8 cellular contexts compared by ENCODE assay signal in the genomic region with DNA sequence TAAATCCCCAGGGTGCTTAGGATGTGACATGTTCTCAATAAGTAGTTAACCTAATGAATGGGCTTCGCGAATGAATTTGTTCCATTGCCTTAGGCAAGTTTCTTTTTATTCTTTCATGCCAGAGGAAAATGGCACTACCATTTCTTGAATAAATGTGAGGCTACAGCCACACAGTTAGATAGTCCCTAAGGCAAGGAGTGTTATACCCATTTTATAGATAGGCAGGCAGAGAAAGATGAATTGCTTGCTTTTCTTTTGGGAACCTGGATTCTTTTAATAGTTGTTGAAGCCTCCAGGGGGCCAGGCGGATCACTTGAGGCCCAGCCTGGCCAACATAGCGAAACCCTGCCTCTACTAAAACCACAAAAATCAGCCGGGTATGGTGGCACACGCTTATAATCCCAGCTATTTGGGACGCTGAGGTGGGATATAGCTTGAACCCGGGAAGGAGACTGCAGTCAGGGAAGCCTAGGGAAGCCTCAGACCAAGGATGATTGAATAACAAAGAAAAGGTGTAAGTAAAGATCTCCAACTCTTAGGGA. TPM values are rescaled to one million over a fixed set of nuclear protein-coding genes. Genes with fewer than 3 reads are reported as not detected.
DNase-seq lines count a peak whose midpoint lies in the region; ATAC-seq and TF ChIP-seq lines count a peak whose summit lies in the region.

No MANE protein-coding gene starts in this region.

- H3K4me3 ChIP-seq in thoracic aorta = peak overlapping the region; percentile 88

- TF ChIP-seq CTCF in thoracic aorta (IDR thresholded peaks at IDR 0.05) = no peak

- no peaks in the 10 kb centered on the region for H3K27me3 ChIP-seq in thoracic aorta (replicated peaks; ENCODE audit: insufficient read depth)

- peak overlapping the region; percentile 98 for H3K27ac Mint-ChIP-seq in activated CD4-positive, alpha-beta T cell treated with anti-CD3 and anti-CD28 coated beads, Interleukin-2, amount 10 ng/mL, durations not matched to agents 7 days and 5 days
- H3K27ac Mint-ChIP-seq in activated naive CD8-positive, alpha-beta T cell treated with anti-CD3 and anti-CD28 coated beads, Interleukin-2, amount 10 ng/mL, durations not matched to agents 7 days and 5 days = peak overlapping the region; percentile 99

- H3K9me3 Mint-ChIP-seq in activated CD4-positive, alpha-beta T cell treated with anti-CD3 and anti-CD28 coated beads, Interleukin-2, amount 10 ng/mL, durations not matched to agents 7 days and 5 days = no peaks in the 10 kb centered on the region
- H3K9me3 Mint-ChIP-seq in activated naive CD8-positive, alpha-beta T cell treated with anti-CD3 and anti-CD28 coated beads, Interleukin-2, amount 10 ng/mL, durations not matched to agents 7 days and 5 days = no peaks in the 10 kb centered on the region

- H3K27ac ChIP-seq in thoracic aorta = no peak overlapping the region

- peak overlapping the region; percentile 95 for H3K4me3 Mint-ChIP-seq in activated CD4-positive, alpha-beta T cell treated with anti-CD3 and anti-CD28 coated beads, Interleukin-2, amount 10 ng/mL, durations not matched to agents 7 days and 5 days
- H3K4me3 Mint-ChIP-seq in activated naive CD8-positive, alpha-beta T cell treated with anti-CD3 and anti-CD28 coated beads, Interleukin-2, amount 10 ng/mL, durations not matched to agents 7 days and 5 days = peak overlapping the region; percentile 100

- H3K9me3 ChIP-seq in thoracic aorta = no peaks in the 10 kb centered on the region

- H3K4me1 ChIP-seq in thoracic aorta (ENCODE audit: control insufficient read depth in 1 of 2, low read depth in 2 of 2) = peaks cover 9 to 20% of the 10 kb centered on the region in 2 donors

- no peaks in the 10 kb centered on the region for H3K27me3 Mint-ChIP-seq in activated CD4-positive, alpha-beta T cell treated with anti-CD3 and anti-CD28 coated beads, Interleukin-2, amount 10 ng/mL, durations not matched to agents 7 days and 5 days
- no peaks in the 10 kb centered on the region for H3K27me3 Mint-ChIP-seq in activated naive CD8-positive, alpha-beta T cell treated with anti-CD3 and anti-CD28 coated beads, Interleukin-2, amount 10 ng/mL, durations not matched to agents 7 days and 5 days

- POLR2A ChIA-PET in activated CD4-positive, alpha-beta T cell treated with anti-CD3 and anti-CD28 coated beads, Interleukin-2, amount 10 ng/mL, durations not matched to agents 7 days and 5 days (lab: Charles Lee) = no interaction called here
- POLR2A ChIA-PET in activated naive CD8-positive, alpha-beta T cell treated with anti-CD3 and anti-CD28 coated beads, Interleukin-2, amount 10 ng/mL, durations not matched to agents 7 days and 5 days (lab: Charles Lee) = interaction anchor here (1.4 to 2.1 kb wide), 3 partner anchors 26 to 60 kb away, joined by 5 to 36 read pairs (median 7); a partner anchor contains a TSS

- peaks cover 39% of the 10 kb centered on the region for H3K4me1 Mint-ChIP-seq in activated CD4-positive, alpha-beta T cell treated with anti-CD3 and anti-CD28 coated beads, Interleukin-2, amount 10 ng/mL, durations not matched to agents 7 days and 5 days
- peaks cover 27% of the 10 kb centered on the region for H3K4me1 Mint-ChIP-seq in activated naive CD8-positive, alpha-beta T cell treated with anti-CD3 and anti-CD28 coated beads, Interleukin-2, amount 10 ng/mL, durations not matched to agents 7 days and 5 days

- no peak for DNase-seq in activated CD4-positive, alpha-beta T cell treated with anti-CD3 and anti-CD28 coated beads, Interleukin-2, amount 10 ng/mL, durations not matched to agents 7 days and 5 days
- DNase-seq in activated CD4-positive, alpha-beta T cell treated with anti-CD3 and anti-CD28 coated beads for 4 hours = no peak
- no peak for DNase-seq in activated naive CD8-positive, alpha-beta T cell treated with anti-CD3 and anti-CD28 coated beads, Interleukin-2, amount 10 ng/mL, durations not matched to agents 7 days and 5 days
- DNase-seq in left kidney (ENCODE audit: low read depth, low spot score) (peak; percentile 20), thoracic aorta (ENCODE audit: low spot score) (no peak), NOMO-1 (lab: John Stamatoyannopoulos, UW; ENCODE audit: unreplicated experiment in 2 of 2) (no peak), retina (no peak), hippocampal formation (lab: John Stamatoyannopoulos, UW) (no peak)

- H3K36me3 Mint-ChIP-seq in activated CD4-positive, alpha-beta T cell treated with anti-CD3 and anti-CD28 coated beads, Interleukin-2, amount 10 ng/mL, durations not matched to agents 7 days and 5 days (ENCODE audit: low read depth) = peaks cover 56% of the 10 kb centered on the region
- H3K36me3 Mint-ChIP-seq in activated naive CD8-positive, alpha-beta T cell treated with anti-CD3 and anti-CD28 coated beads, Interleukin-2, amount 10 ng/mL, durations not matched to agents 7 days and 5 days = peaks cover 20% of the 10 kb centered on the region

- peaks cover 22% of the 10 kb centered on the region for H3K36me3 ChIP-seq in thoracic aorta

- CTCF ChIA-PET in activated CD4-positive, alpha-beta T cell treated with anti-CD3 and anti-CD28 coated beads, Interleukin-2, amount 10 ng/mL, durations not matched to agents 7 days and 5 days (lab: Charles Lee) = no interaction called here

- no peak for ATAC-seq in activated naive CD8-positive, alpha-beta T cell treated with anti-CD3 and anti-CD28 coated beads, Interleukin-2, amount 10 ng/mL, durations not matched to agents 7 days and 5 days (ENCODE audit: low read depth)
- no peak for ATAC-seq in thoracic aorta (ENCODE audit: insufficient number of reproducible peaks, low FRiP score, low read depth)

RNA-seq across cellular contexts. Expression of a gene that starts 0.9 kb away (rescaled TPM):
- 10 to 100 TPM; 29.1 to 34.0 TPM for total RNA-seq in activated CD4-positive, alpha-beta T cell treated with anti-CD3 and anti-CD28 coated beads, Interleukin-2, amount 10 ng/mL, durations not matched to agents 7 days and 5 days
- 10 to 100 TPM; 27.5 to 30.3 TPM for total RNA-seq in activated naive CD8-positive, alpha-beta T cell treated with anti-CD3 and anti-CD28 coated beads, Interleukin-2, amount 10 ng/mL, durations not matched to agents 7 days and 5 days
- 10 to 100 TPM in 1 of 2 donors, 1 to 10 TPM in 1; 6.3 to 12.6 TPM for total RNA-seq in thoracic aorta

RNA-seq across cellular contexts. Expression of a gene that starts 1.1 kb away (rescaled TPM):
- 100 to 1,000 TPM; 143 to 150 TPM for total RNA-seq in activated CD4-positive, alpha-beta T cell treated with anti-CD3 and anti-CD28 coated beads, Interleukin-2, amount 10 ng/mL, durations not matched to agents 7 days and 5 days
- 10 to 100 TPM; 97.6 to 97.7 TPM for total RNA-seq in activated naive CD8-positive, alpha-beta T cell treated with anti-CD3 and anti-CD28 coated beads, Interleukin-2, amount 10 ng/mL, durations not matched to agents 7 days and 5 days
- 10 to 100 TPM; 45.2 to 57.5 TPM for total RNA-seq in thoracic aorta

RNA-seq across cellular contexts. Expression of a gene that starts 22.2 kb away (rescaled TPM):
- 1 to 10 TPM; 5.4 to 7.7 TPM for total RNA-seq in activated CD4-positive, alpha-beta T cell treated with anti-CD3 and anti-CD28 coated beads, Interleukin-2, amount 10 ng/mL, durations not matched to agents 7 days and 5 days
- total RNA-seq in activated naive CD8-positive, alpha-beta T cell treated with anti-CD3 and anti-CD28 coated beads, Interleukin-2, amount 10 ng/mL, durations not matched to agents 7 days and 5 days = 10 to 100 TPM; 10.5 to 12.5 TPM
- 10 to 100 TPM; 10.4 to 14.8 TPM for total RNA-seq in thoracic aorta

RNA-seq across cellular contexts. Expression of a gene that starts 25.9 kb away (rescaled TPM):
- 10 to 100 TPM; 46.3 to 53.6 TPM for total RNA-seq in activated CD4-positive, alpha-beta T cell treated with anti-CD3 and anti-CD28 coated beads, Interleukin-2, amount 10 ng/mL, durations not matched to agents 7 days and 5 days
- 10 to 100 TPM; 70.0 to 72.0 TPM for total RNA-seq in activated naive CD8-positive, alpha-beta T cell treated with anti-CD3 and anti-CD28 coated beads, Interleukin-2, amount 10 ng/mL, durations not matched to agents 7 days and 5 days
- total RNA-seq in thoracic aorta = 100 to 1,000 TPM in 1 of 2 donors, 10 to 100 TPM in 1; 95.9 to 154 TPM

RNA-seq across cellular contexts. Expression of a gene that starts 28.9 kb away (rescaled TPM):
- total RNA-seq in activated CD4-positive, alpha-beta T cell treated with anti-CD3 and anti-CD28 coated beads, Interleukin-2, amount 10 ng/mL, durations not matched to agents 7 days and 5 days = 10 to 100 TPM; 53.8 to 65.8 TPM
- total RNA-seq in activated naive CD8-positive, alpha-beta T cell treated with anti-CD3 and anti-CD28 coated beads, Interleukin-2, amount 10 ng/mL, durations not matched to agents 7 days and 5 days = 10 to 100 TPM; 52.8 to 53.1 TPM
- 100 to 1,000 TPM; 155 to 192 TPM for total RNA-seq in thoracic aorta
